In genomic region chr1:116290920-116291465, GRCh38 we compare ENCODE assay signal across 17 cellular contexts.
DNase-seq lines count a peak whose midpoint lies in the region; ATAC-seq, FAIRE-seq and TF ChIP-seq lines count a peak whose summit lies in the region.
"Had no signal": no experiment of that assay in that cellular context is flagged by ENCODE, and none has a peak within 500 bp of the region (broad histone marks: within the 10 kb centered on the region; RNA-seq: fewer than 3 reads in every experiment).

No MANE protein-coding gene starts in this region.

- no peak overlapping the region for H3K4me3 ChIP-seq in PC-3 (ENCODE audit: low read length)
- H3K4me3 ChIP-seq in bronchial epithelial cell (ENCODE audit: low read depth, low read length) = no peak overlapping the region
- H3K4me3 ChIP-seq in pancreas = no peak overlapping the region
- no peak overlapping the region for H3K4me3 ChIP-seq in smooth muscle cell
- H3K4me3 ChIP-seq: BLaER1 treated with 17β-estradiol and CSF1 and Interleukin-3, amounts not matched to agents 10 nM and 100 nM; HAP-1 had no signal

- H3K27ac ChIP-seq in PC-3 (ENCODE audit: low read length) = peak overlapping the region; percentile 46
- peak overlapping the region; percentile 13 to 70 (median 30) for H3K27ac ChIP-seq in pancreas
- H3K27ac ChIP-seq in smooth muscle cell (ENCODE audit: low read depth) = no peak overlapping the region
- H3K27ac ChIP-seq: BLaER1 treated with 17β-estradiol and CSF1 and Interleukin-3, amounts not matched to agents 10 nM and 100 nM had no signal

- H4K20me1 ChIP-seq in PC-3 (ENCODE audit: low read length) (no peaks in the 10 kb centered on the region), smooth muscle cell (ENCODE audit: low read depth) (no peaks in the 10 kb centered on the region)
- H4K20me1 ChIP-seq: BLaER1 treated with 17β-estradiol and CSF1 and Interleukin-3, amounts not matched to agents 10 nM and 100 nM had no signal

- WGBS in pancreas, 2 donors = 16 to 25% methylated on average over 2 of the region's 2 CpGs
- 89% methylated on average over 2 of the region's 2 CpGs for WGBS in smooth muscle cell (ENCODE audit: low lambda C conversion rate)

- TF ChIP-seq CTCF in PC-3 (conservative IDR thresholded peaks at IDR 0.05; ENCODE audit: low read depth, low read length) (no peak), bronchial epithelial cell (IDR thresholded peaks at IDR 0.05; ENCODE audit: insufficient read depth, low read length, severe bottlenecking) (no peak), pancreas (IDR thresholded peaks at IDR 0.05) (no peak), smooth muscle cell (IDR thresholded peaks at IDR 0.05; ENCODE audit: borderline replicate concordance, insufficient read depth, poor library complexity, severe bottlenecking) (no peak)

- H2AFZ ChIP-seq in PC-3 (ENCODE audit: low read length) (no peak overlapping the region), smooth muscle cell (ENCODE audit: low read depth) (no peak overlapping the region)

- BruUV-seq in PC-3 (replicated peaks; lab: Mats Ljungman, UMichigan) = no TSS peak

- H3F3A ChIP-seq in PC-3 (ENCODE audit: low read length, unreplicated experiment) = peaks cover 6% of the 10 kb centered on the region
- H3F3A ChIP-seq in smooth muscle cell (ENCODE audit: low read depth) = no peaks in the 10 kb centered on the region

- FAIRE-seq in bronchial epithelial cell (lab: Jason Lieb, UNC) (no peak), pancreas (lab: Jason Lieb, UNC) (no peak), GM12892 (lab: Jason Lieb, UNC) (no peak)
- FAIRE-seq: GM18507, HepG2, HTR-8/SVneo had no signal

- H3K4me1 ChIP-seq in PC-3 (ENCODE audit: insufficient read depth, low read length) = peaks cover 33% of the 10 kb centered on the region
- peaks cover 31 to 51% (median 42%) of the 10 kb centered on the region in 3 donors for H3K4me1 ChIP-seq in pancreas
- peaks cover 4% of the 10 kb centered on the region for H3K4me1 ChIP-seq in smooth muscle cell (ENCODE audit: low read depth)
- H3K4me1 ChIP-seq: HAP-1 had no signal

- no peak for TF ChIP-seq POLR2A in GM12892 (IDR thresholded peaks at IDR 0.05; ENCODE audit: low read depth, low read length)

- DNase-seq in PC-3 = no peak
- DNase-seq in bronchial epithelial cell (ENCODE audit: low read depth) = peak; percentile 8
- DNase-seq in pancreas = peak in 4 of 6 donors; percentile 55 to 85 (median 82)
- DNase-seq in smooth muscle cell (lab: John Stamatoyannopoulos, UW; ENCODE audit: unreplicated experiment) = no peak
- no peak for DNase-seq in amniotic stem cell (lab: John Stamatoyannopoulos, UW)
- DNase-seq in GM12892 (ENCODE audit: insufficient read length) = no peak
- DNase-seq: ACHN; CD4-positive, CD25-positive, alpha-beta regulatory T cell; DMS53; GF-D8; GOT3 had no signal

- POLR2A ChIA-PET in PC-3 (lab: Charles Lee; ENCODE audit: unreplicated experiment) = no interaction called here

- H3K9me3 ChIP-seq in PC-3 (ENCODE audit: low read length) (no peaks in the 10 kb centered on the region), pancreas (no peaks in the 10 kb centered on the region), smooth muscle cell (replicated peaks; ENCODE audit: low read depth) (no peaks in the 10 kb centered on the region)
- H3K9me3 ChIP-seq: BLaER1 treated with 17β-estradiol and CSF1 and Interleukin-3, amounts not matched to agents 10 nM and 100 nM; HAP-1 had no signal

- intact Hi-C loops in PC-3 (cut with micrococcal nuclease) = no loop called here
- intact Hi-C loops in pancreas (cut with DNase I) = no loop called here

- CTCF ChIA-PET in PC-3 (lab: Charles Lee) = no interaction called here

- H3K79me2 ChIP-seq in PC-3 (ENCODE audit: low read length) = no peaks in the 10 kb centered on the region
- H3K79me2 ChIP-seq in smooth muscle cell (ENCODE audit: low read depth) = no peaks in the 10 kb centered on the region

- H3K4me2 ChIP-seq in PC-3 (ENCODE audit: low read length) (peak overlapping the region; percentile 47), smooth muscle cell (peak overlapping the region; percentile 11)
- H3K4me2 ChIP-seq: BLaER1 treated with 17β-estradiol and CSF1 and Interleukin-3, amounts not matched to agents 10 nM and 100 nM had no signal

- ATAC-seq in PC-3 (no peak), pancreas (peak; percentile 76 to 89 (median 83)), HG03342 (IDR thresholded peaks at IDR 0.05; ENCODE audit: unreplicated experiment) (no peak)
- ATAC-seq: HepG2 had no signal

- no peaks in the 10 kb centered on the region for H3K9me2 ChIP-seq in PC-3 (replicated peaks; ENCODE audit: low read length)

- no peak overlapping the region for H3K9ac ChIP-seq in PC-3 (ENCODE audit: low read length)
- no peak overlapping the region for H3K9ac ChIP-seq in smooth muscle cell (ENCODE audit: low read depth)
- H3K9ac ChIP-seq: BLaER1 treated with 17β-estradiol and CSF1 and Interleukin-3, amounts not matched to agents 10 nM and 100 nM had no signal

- no peaks in the 10 kb centered on the region for H3K36me3 ChIP-seq in PC-3 (ENCODE audit: low read depth, low read length)
- no peaks in the 10 kb centered on the region for H3K36me3 ChIP-seq in bronchial epithelial cell (ENCODE audit: control insufficient read depth, insufficient read depth, low read length)
- no peaks in the 10 kb centered on the region for H3K36me3 ChIP-seq in pancreas
- H3K36me3 ChIP-seq in smooth muscle cell (ENCODE audit: low read depth) = no peaks in the 10 kb centered on the region
- H3K36me3 ChIP-seq: BLaER1 treated with 17β-estradiol and CSF1 and Interleukin-3, amounts not matched to agents 10 nM and 100 nM; HAP-1 had no signal

- H3K27me3 ChIP-seq in PC-3 (ENCODE audit: low read length) (no peaks in the 10 kb centered on the region), bronchial epithelial cell (ENCODE audit: control insufficient read depth, insufficient read depth, low read length) (no peaks in the 10 kb centered on the region), pancreas (no peaks in the 10 kb centered on the region), smooth muscle cell (ENCODE audit: low read depth) (no peaks in the 10 kb centered on the region)
- H3K27me3 ChIP-seq: BLaER1 treated with 17β-estradiol and CSF1 and Interleukin-3, amounts not matched to agents 10 nM and 100 nM had no signal

Comparison
In these comparisons a context has a peak if more than half of its experiments do, and no peak if none do; other contexts are left out.
1. ATAC-seq: peak in pancreas (4 of 4); none in PC-3 (single experiment) and HG03342 (single experiment).
2. DNase-seq: peak in bronchial epithelial cell (single experiment) and pancreas (4 of 6); none in PC-3 (single experiment), smooth muscle cell (single experiment), amniotic stem cell (single experiment) and GM12892 (single experiment).